Comparison of ENCODE assay signal across 8 cellular contexts in the genomic region with DNA sequence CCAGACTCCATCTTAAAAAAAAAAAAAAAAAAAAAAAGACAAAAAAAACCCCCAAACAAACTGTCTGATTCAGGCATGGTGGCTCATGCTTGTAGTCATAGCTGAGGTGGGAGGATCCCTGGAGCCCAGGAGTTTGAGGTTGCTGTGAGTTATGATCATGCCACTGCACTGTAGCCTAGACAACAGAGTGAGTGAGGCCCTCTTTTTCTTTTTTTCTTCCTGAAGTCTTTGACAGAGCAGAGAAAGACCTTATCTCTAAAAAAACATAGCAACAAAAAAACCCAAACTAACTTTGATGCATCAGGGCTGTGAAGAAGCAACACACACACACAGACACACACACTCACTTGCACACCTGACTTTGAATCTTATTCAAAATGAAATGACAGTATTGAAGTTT. TPM values are rescaled to one million over a fixed set of nuclear protein-coding genes. Genes with fewer than 3 reads are reported as not detected.
DNase-seq lines count a peak whose midpoint lies in the region; ATAC-seq, FAIRE-seq and TF ChIP-seq lines count a peak whose summit lies in the region.

No MANE protein-coding gene starts in this region.

- peak overlapping the region; percentile 45 to 93; a peak in 5 of 6 replicates for H3K27ac ChIP-seq in A549
- no peak overlapping the region for H3K27ac ChIP-seq in coronary artery

- peaks cover 6% of the 10 kb centered on the region for H3K9me3 Mint-ChIP-seq in activated CD8-positive, alpha-beta T cell treated with anti-CD3 and anti-CD28 coated beads for 36 hours

- H3K27me3 Mint-ChIP-seq in activated CD8-positive, alpha-beta T cell treated with anti-CD3 and anti-CD28 coated beads for 36 hours: no peaks in the 10 kb centered on the region

- FAIRE-seq in A549 (lab: Jason Lieb, UNC): no peak

- TF ChIP-seq POLR2A in A549 (IDR thresholded peaks at IDR 0.05; ENCODE audit: low read length): no peak

- H3K4me3 ChIP-seq in A549 (no peak overlapping the region), fibroblast of villous mesenchyme (ENCODE audit: low read depth, low read length) (no peak overlapping the region), coronary artery (no peak overlapping the region), BE2C (ENCODE audit: low read depth, low read length) (no peak overlapping the region)

- CTCF ChIA-PET in A549 (lab: Yijun Ruan, JAX): interaction anchor here (0.6 to 1.1 kb wide), 4 partner anchors 214 to 515 kb away, joined by 3 to 4 read pairs (median 3); no protein-coding TSS in a partner anchor
- CTCF ChIA-PET in activated CD8-positive, alpha-beta T cell treated with anti-CD3 and anti-CD28 coated beads for 36 hours (lab: Charles Lee): interaction anchor here (1.1 kb wide), 1 partner anchor 142 kb away, joined by 4 read pairs; no protein-coding TSS in a partner anchor

- no peaks in the 10 kb centered on the region for H3K36me3 ChIP-seq in BE2C

- no peak for TF ChIP-seq RAD21 in A549 (conservative IDR thresholded peaks at IDR 0.05 in 1 of 2, IDR thresholded peaks at IDR 0.05 in 1 of 2)

- no peak overlapping the region for H3K4me3 Mint-ChIP-seq in activated CD8-positive, alpha-beta T cell treated with anti-CD3 and anti-CD28 coated beads for 36 hours

- H3K9me3 ChIP-seq in A549 (no peaks in the 10 kb centered on the region; the same call in 2 of the 3 replicates), BE2C (no peaks in the 10 kb centered on the region)

- intact Hi-C loops in activated CD8-positive, alpha-beta T cell treated with anti-CD3 and anti-CD28 coated beads for 36 hours (cut with micrococcal nuclease): loop anchor here (10.0 kb wide), 1 partner anchor 68 kb away; no protein-coding TSS in a partner anchor

- POLR2A ChIA-PET in A549 (lab: Yijun Ruan, JAX): interaction anchor here (0.6 kb wide), 2 partner anchors 44 to 197 kb away, joined by 3 read pairs; no protein-coding TSS in a partner anchor
- POLR2A ChIA-PET in activated CD8-positive, alpha-beta T cell treated with anti-CD3 and anti-CD28 coated beads for 36 hours (lab: Charles Lee): interaction anchor here (2.2 kb wide), 1 partner anchor 7 kb away, joined by 13 read pairs; a partner anchor contains a TSS

- peak; percentile 62 to 76; a peak in 5 of 6 replicates for ATAC-seq in A549
- peak; percentile 39 for ATAC-seq in HG03432 (IDR thresholded peaks at IDR 0.05; ENCODE audit: unreplicated experiment)
- ATAC-seq in activated CD8-positive, alpha-beta T cell treated with anti-CD3 and anti-CD28 coated beads for 36 hours: peak; percentile 83

- H3K27me3 ChIP-seq in BE2C: no peaks in the 10 kb centered on the region

- H3K4me1 Mint-ChIP-seq in activated CD8-positive, alpha-beta T cell treated with anti-CD3 and anti-CD28 coated beads for 36 hours (ENCODE audit: low read depth): peaks cover 62% of the 10 kb centered on the region

- TF ChIP-seq CTCF in A549 (IDR thresholded peaks at IDR 0.05) (no peak), fibroblast of villous mesenchyme (IDR thresholded peaks at IDR 0.05; ENCODE audit: insufficient read depth, low read depth, low read length) (no peak), coronary artery (IDR thresholded peaks at IDR 0.05) (no peak), BE2C (IDR thresholded peaks at IDR 0.05; ENCODE audit: low read depth, low read length) (no peak)
- TF ChIP-seq CTCF in activated CD8-positive, alpha-beta T cell treated with anti-CD3 and anti-CD28 coated beads for 36 hours (IDR thresholded peaks at IDR 0.05): no peak

- H3K27ac Mint-ChIP-seq in activated CD8-positive, alpha-beta T cell treated with anti-CD3 and anti-CD28 coated beads for 36 hours: peak overlapping the region; percentile 74

- H3K4me1 ChIP-seq in A549: peaks cover 36% of the 10 kb centered on the region
- no peaks in the 10 kb centered on the region for H3K4me1 ChIP-seq in BE2C

- TF ChIP-seq EP300 in A549 (IDR thresholded peaks at IDR 0.05): no peak

- peaks cover 3% of the 10 kb centered on the region for H3K36me3 Mint-ChIP-seq in activated CD8-positive, alpha-beta T cell treated with anti-CD3 and anti-CD28 coated beads for 36 hours (ENCODE audit: low read depth)

- no peak overlapping the region for H3K4me2 ChIP-seq in A549

- DNase-seq in A549 (ENCODE audit: low read depth in 1 of 2, low spot score in 1 of 2) (peak in 1 of 2 experiments; percentile 80), fibroblast of villous mesenchyme (ENCODE audit: low read depth) (peak; percentile 68), coronary artery (ENCODE audit: low spot score) (no peak), NCI-H2029 (lab: John Stamatoyannopoulos, UW) (no peak), BE2C (no peak), NCI-H526 (lab: John Stamatoyannopoulos, UW) (no peak)
- peak; percentile 83 for DNase-seq in activated CD8-positive, alpha-beta T cell treated with anti-CD3 and anti-CD28 coated beads for 36 hours

TF ChIP-seq in A549, 52 proteins besides CTCF, POLR2A, EP300 and RAD21:
- TF ChIP-seq RFX5 (IDR thresholded peaks at IDR 0.05) (no peak), HOXB13 (CRISPR knock-in tag; IDR thresholded peaks at IDR 0.05; ENCODE audit: low read depth) (no peak), TFCP2L1 (CRISPR knock-in tag; IDR thresholded peaks at IDR 0.05) (no peak), CEBPB (IDR thresholded peaks at IDR 0.05) (no peak)
- TF ChIP-seq, protein P1, sequence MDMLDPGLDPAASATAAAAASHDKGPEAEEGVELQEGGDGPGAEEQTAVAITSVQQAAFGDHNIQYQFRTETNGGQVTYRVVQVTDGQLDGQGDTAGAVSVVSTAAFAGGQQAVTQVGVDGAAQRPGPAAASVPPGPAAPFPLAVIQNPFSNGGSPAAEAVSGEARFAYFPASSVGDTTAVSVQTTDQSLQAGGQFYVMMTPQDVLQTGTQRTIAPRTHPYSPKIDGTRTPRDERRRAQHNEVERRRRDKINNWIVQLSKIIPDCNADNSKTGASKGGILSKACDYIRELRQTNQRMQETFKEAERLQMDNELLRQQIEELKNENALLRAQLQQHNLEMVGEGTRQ (IDR thresholded peaks at IDR 0.05): no peak

RNA-seq across cellular contexts. Expression of a gene that starts 7.7 kb away (rescaled TPM):
- polyA plus RNA-seq in A549 (2011; rRNA removed) (50.9 and 53.3 TPM in 2 replicates), A549 (2017; fragmentation: RNase III; extraction: RNeasy Plus Mini Kit Qiagen cat#74134 plus additional on column Dnase treatment) (14.8 to 20.0 TPM (median 18.5 TPM) in 3 replicates)
- polyA plus RNA-seq in A549 (2012; cell fraction: cytosol; rRNA removed): 10.5 and 10.9 TPM in 2 replicates
- polyA plus RNA-seq in A549 (2012; cell fraction: nucleus; rRNA removed): 3.2 and 5.9 TPM in 2 replicates
- 11.2 and 15.8 TPM in 2 replicates for polyA minus RNA-seq in A549 (2011; rRNA and poly(A)+ RNA removed)
- 1 to 10 TPM; 3.5 to 4.1 TPM for total RNA-seq in activated CD8-positive, alpha-beta T cell treated with anti-CD3 and anti-CD28 coated beads for 36 hours
- total RNA-seq in fibroblast of villous mesenchyme: 6.8 and 7.3 TPM in 2 replicates
- 9.0 TPM for polyA plus RNA-seq in BE2C (2012; ENCODE audit: insufficient read depth, insufficient read length, low read depth)

Comparison
In these comparisons a context has a peak if more than half of its experiments do, and no peak if none do; other contexts are left out.
1. DNase-seq: peak in activated CD8-positive, alpha-beta T cell treated with anti-CD3 and anti-CD28 coated beads for 36 hours (single experiment) and fibroblast of villous mesenchyme (single experiment); none in coronary artery (single experiment), NCI-H2029 (single experiment), BE2C (single experiment) and NCI-H526 (0 of 2).
2. H3K27ac ChIP-seq: peak in A549 (2 of 2); none in coronary artery (0 of 2).
3. Peak in every context shown above with its lines, with median percentiles within 50 percentile points of each other: ATAC-seq.